In the genomic region with DNA sequence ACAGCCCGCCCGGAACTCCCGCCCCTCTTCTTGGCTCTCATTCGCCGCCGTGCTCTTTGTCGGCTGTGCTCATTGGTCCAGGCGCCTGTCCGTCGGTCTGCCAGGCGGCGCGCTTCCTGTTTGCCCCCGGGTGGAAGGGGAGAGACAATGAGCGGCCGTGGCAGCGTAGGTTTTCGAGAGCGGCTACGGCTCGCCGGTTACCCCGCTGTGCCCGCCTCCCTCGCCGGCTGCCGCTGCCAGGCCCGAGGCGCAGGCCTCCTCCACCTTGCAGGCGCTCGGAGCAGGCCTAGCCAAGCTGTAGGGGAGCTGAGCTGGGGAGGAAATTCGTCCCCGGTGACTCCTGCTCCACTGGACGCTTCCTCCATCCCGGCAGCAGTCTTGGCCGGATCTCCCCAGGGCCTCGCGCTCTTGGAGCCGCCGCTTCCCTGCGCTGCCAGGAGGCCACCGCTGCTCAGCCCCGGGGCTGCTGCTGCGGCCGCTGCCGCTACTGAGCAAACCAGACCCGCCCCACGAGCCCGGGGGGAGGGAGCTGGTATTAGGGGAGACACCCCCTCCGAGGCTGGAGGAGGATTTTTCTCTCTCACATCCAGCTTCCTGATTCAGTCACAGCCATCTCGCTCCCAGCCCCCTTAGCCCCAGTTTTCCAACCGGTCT, we compare ENCODE assay signal across 8 cellular contexts. TPM values are rescaled to one million over a fixed set of nuclear protein-coding genes. Genes with fewer than 3 reads are reported as not detected.
DNase-seq lines count a peak whose midpoint lies in the region; ATAC-seq and TF ChIP-seq lines count a peak whose summit lies in the region.

Gene SP3 (minus strand): TSS at position 2 of the 654 bp plus-strand sequence. CDS start 202 bp downstream, outside the sequence.

- H3K4me3 ChIP-seq in right lobe of liver = peak within 1 kb of the TSS; percentile 80 to 86 (median 80)

- WGBS in right lobe of liver (ENCODE audit: insufficient coverage, low coverage, low lambda C conversion rate, missing lambda C conversion rate) = under 1% methylated on average over 15 of the region's 52 CpGs

- peaks cover 15 to 18% of the 10 kb centered on the region in 2 donors for H3K36me3 Mint-ChIP-seq in CD14-positive monocyte
- peaks cover 23% of the 10 kb centered on the region for H3K36me3 Mint-ChIP-seq in activated CD4-positive, alpha-beta memory T cell treated with anti-CD3 and anti-CD28 coated beads for 36 hours

- TF ChIP-seq CTCF in CD14-positive monocyte (IDR thresholded peaks at IDR 0.05) (no peak), right lobe of liver (IDR thresholded peaks at IDR 0.05) (no peak)

- POLR2A ChIA-PET in activated CD4-positive, alpha-beta memory T cell treated with anti-CD3 and anti-CD28 coated beads for 36 hours (lab: Charles Lee) = no interaction called here

- H3K4me3 Mint-ChIP-seq in CD14-positive monocyte = peak within 1 kb of the TSS; percentile 95 to 96
- H3K4me3 Mint-ChIP-seq in activated CD4-positive, alpha-beta memory T cell treated with anti-CD3 and anti-CD28 coated beads for 36 hours = peak within 1 kb of the TSS; percentile 86

- CTCF ChIA-PET in activated CD4-positive, alpha-beta memory T cell treated with anti-CD3 and anti-CD28 coated beads for 36 hours (lab: Charles Lee) = no interaction called here

- intact Hi-C loops in CD14-positive monocyte (cut with micrococcal nuclease) = loop anchor here (2.0 to 10.0 kb wide), 5 partner anchors 31 to 73 kb away; no protein-coding TSS in a partner anchor
- intact Hi-C loops in activated CD4-positive, alpha-beta memory T cell treated with anti-CD3 and anti-CD28 coated beads for 36 hours (cut with micrococcal nuclease) = loop anchor here (1.0 to 2.0 kb wide), 3 partner anchors 59 to 369 kb away; partner anchors contain the start of gene SP9
- intact Hi-C loops in right lobe of liver (cut with DNase I) = no loop called here

- H3K9me3 ChIP-seq in right lobe of liver = no peaks in the 10 kb centered on the region

- H3K27ac ChIP-seq in right lobe of liver = peak within 1 kb of the TSS; percentile 98 to 100 (median 100)

- ATAC-seq in GM19395 (IDR thresholded peaks at IDR 0.05; ENCODE audit: unreplicated experiment) = peak; percentile 75
- peak; percentile 69 for ATAC-seq in HG03565 (IDR thresholded peaks at IDR 0.05; ENCODE audit: unreplicated experiment)
- ATAC-seq in right lobe of liver = peak; percentile 79 to 86 (median 80)

- DNase-seq in CD14-positive monocyte (ENCODE audit: low spot score) (peak; percentile 96), NCI-H82 treated with DMSO at 0.1 percent for 48 hours (lab: John Stamatoyannopoulos, UW; ENCODE audit: unreplicated experiment) (peak; percentile 95), dermis microvascular lymphatic vessel endothelial cell (ENCODE audit: low read depth in 2 of 2) (peak; percentile 94 to 99), right lobe of liver (peak; percentile 98 to 99 (median 98))
- DNase-seq in activated CD4-positive, alpha-beta memory T cell treated with anti-CD3 and anti-CD28 coated beads for 36 hours = peak; percentile 98
- DNase-seq in stimulated activated CD4-positive, alpha-beta T cell treated with anti-CD3 and anti-CD28 coated beads, Interleukin-4, amount 100 ng/mL, for 4 hours = peak; percentile 94

- H3K4me1 Mint-ChIP-seq in CD14-positive monocyte = peaks cover 38% of the 10 kb centered on the region
- peaks cover 26% of the 10 kb centered on the region for H3K4me1 Mint-ChIP-seq in activated CD4-positive, alpha-beta memory T cell treated with anti-CD3 and anti-CD28 coated beads for 36 hours (ENCODE audit: low read depth)

- H3K27ac Mint-ChIP-seq in CD14-positive monocyte = peak within 1 kb of the TSS; percentile 92 to 100 (median 98)
- peak within 1 kb of the TSS; percentile 100 for H3K27ac Mint-ChIP-seq in activated CD4-positive, alpha-beta memory T cell treated with anti-CD3 and anti-CD28 coated beads for 36 hours

- H3K36me3 ChIP-seq in right lobe of liver = no peaks in the 10 kb centered on the region

- H3K27me3 ChIP-seq in right lobe of liver = no peaks in the 10 kb centered on the region

- peaks cover 0 to 28% (median 0%) of the 10 kb centered on the region in 4 donors for H3K4me1 ChIP-seq in right lobe of liver

- peak; percentile 93 for TF ChIP-seq POLR2A in right lobe of liver (IDR thresholded peaks at IDR 0.05)

- peaks cover 0 to 2% (median 0%) of the 10 kb centered on the region in 3 donors for H3K27me3 Mint-ChIP-seq in CD14-positive monocyte (ENCODE audit: low read depth in 3 of 3)
- H3K27me3 Mint-ChIP-seq in activated CD4-positive, alpha-beta memory T cell treated with anti-CD3 and anti-CD28 coated beads for 36 hours = no peaks in the 10 kb centered on the region

- peaks cover 0 to 4% (median 0%) of the 10 kb centered on the region in 7 donors for H3K9me3 Mint-ChIP-seq in CD14-positive monocyte
- no peaks in the 10 kb centered on the region for H3K9me3 Mint-ChIP-seq in activated CD4-positive, alpha-beta memory T cell treated with anti-CD3 and anti-CD28 coated beads for 36 hours

RNA-seq across cellular contexts. Expression of gene SP3, which starts in this region (rescaled TPM):
- 10 to 100 TPM; 44.8 to 54.2 TPM for polyA plus RNA-seq in CD14-positive monocyte
- total RNA-seq in activated CD4-positive, alpha-beta memory T cell treated with anti-CD3 and anti-CD28 coated beads for 36 hours = 10 to 100 TPM; 79.9 to 90.1 TPM
- total RNA-seq in dermis microvascular lymphatic vessel endothelial cell = 71.2 and 81.3 TPM in 2 replicates
- 10 to 100 TPM; 28.4 to 36.5 (median 32.4) TPM for total RNA-seq in right lobe of liver

Comparison
In these comparisons a context has a peak if more than half of its experiments do, and no peak if none do; other contexts are left out.
1. Peak in every context shown above with its lines: DNase-seq, ATAC-seq, H3K4me3 ChIP-seq and H3K27ac ChIP-seq.
2. intact Hi-C loops: an anchor here in CD14-positive monocyte (2.0 to 10.0 kb wide) and activated CD4-positive, alpha-beta memory T cell treated with anti-CD3 and anti-CD28 coated beads for 36 hours (1.0 to 2.0 kb wide); none called in right lobe of liver.